Comparison of ENCODE assay signal across 8 cellular contexts in the genomic region with DNA sequence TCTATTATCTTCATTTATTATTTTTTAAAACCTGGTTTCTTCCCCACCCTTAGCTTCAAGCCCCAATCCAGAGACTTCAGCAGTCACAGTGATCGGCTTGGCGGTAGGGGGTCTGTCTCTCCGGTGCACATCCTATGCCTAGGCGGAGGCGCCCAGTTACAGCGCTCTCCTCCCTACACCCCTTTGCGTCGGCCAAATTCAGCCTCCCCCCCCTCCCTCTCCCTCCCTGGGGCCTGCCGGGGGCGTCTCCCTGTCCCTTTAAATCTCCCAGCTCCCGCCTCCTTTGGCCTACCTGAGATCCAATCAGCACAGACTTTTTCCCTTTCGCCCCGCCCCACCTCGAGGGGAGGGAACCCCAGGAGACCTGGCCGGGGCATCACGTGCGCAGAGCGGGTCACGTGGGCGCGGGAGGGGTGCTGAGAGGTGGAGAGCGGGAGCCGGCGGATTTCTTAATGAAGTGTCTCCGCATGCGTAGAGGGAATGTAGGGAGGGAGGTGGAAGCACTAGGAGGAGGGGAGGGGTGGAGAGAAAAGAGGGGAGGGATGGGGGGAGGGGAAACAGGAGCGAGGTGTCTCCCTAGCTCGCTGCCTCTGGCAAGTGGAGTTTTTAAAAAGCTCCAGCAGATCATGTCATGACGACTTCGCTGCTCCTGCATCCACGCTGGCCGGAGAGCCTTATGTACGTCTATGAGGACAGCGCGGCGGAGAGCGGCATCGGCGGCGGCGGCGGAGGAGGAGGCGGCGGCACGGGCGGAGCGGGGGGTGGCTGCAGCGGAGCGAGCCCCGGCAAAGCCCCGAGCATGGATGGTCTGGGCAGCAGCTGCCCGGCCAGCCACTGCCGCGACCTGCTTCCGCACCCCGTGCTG. TPM values are rescaled to one million over a fixed set of nuclear protein-coding genes. Genes with fewer than 3 reads are reported as not detected.
A peak's percentile ranks its signal among the peaks of the same experiment; 100 is the strongest.
DNase-seq lines count a peak whose midpoint lies in the region; ATAC-seq, FAIRE-seq and TF ChIP-seq lines count a peak whose summit lies in the region.

A gene with protein sequence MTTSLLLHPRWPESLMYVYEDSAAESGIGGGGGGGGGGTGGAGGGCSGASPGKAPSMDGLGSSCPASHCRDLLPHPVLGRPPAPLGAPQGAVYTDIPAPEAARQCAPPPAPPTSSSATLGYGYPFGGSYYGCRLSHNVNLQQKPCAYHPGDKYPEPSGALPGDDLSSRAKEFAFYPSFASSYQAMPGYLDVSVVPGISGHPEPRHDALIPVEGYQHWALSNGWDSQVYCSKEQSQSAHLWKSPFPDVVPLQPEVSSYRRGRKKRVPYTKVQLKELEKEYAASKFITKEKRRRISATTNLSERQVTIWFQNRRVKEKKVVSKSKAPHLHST (plus strand): TSS at position 556 of the 865 bp plus-strand sequence. CDS start 76 bp downstream, at position 632.

- no peaks in the 10 kb centered on the region for H3K36me3 ChIP-seq in SK-N-SH (replicated peaks in 1 of 2; ENCODE audit: control insufficient read depth in 1 of 2, insufficient read depth in 2 of 2, low read length in 1 of 2)
- no peaks in the 10 kb centered on the region for H3K36me3 ChIP-seq in small intestine (ENCODE audit: control insufficient read depth in 2 of 2, insufficient read depth in 2 of 2, low read length in 2 of 2)

- CTCF ChIA-PET in Calu3 (lab: Charles Lee) (interaction anchor here (0.6 kb wide), 3 partner anchors 12 to 107 kb away, joined by 3 to 4 read pairs (median 3); no protein-coding TSS in a partner anchor), SK-N-SH (lab: Yijun Ruan, JAX) (interaction anchor here (0.8 to 4.9 kb wide), 9 partner anchors 13 to 465 kb away, joined by 3 to 16 read pairs (median 4); no protein-coding TSS in a partner anchor)

- H3K9me2 ChIP-seq in SK-N-SH: no peaks in the 10 kb centered on the region

- no peak for TF ChIP-seq CTCF in Calu3 (IDR thresholded peaks at IDR 0.05; ENCODE audit: unreplicated experiment)
- no peak for TF ChIP-seq CTCF in SK-N-SH (IDR thresholded peaks at IDR 0.05)
- TF ChIP-seq CTCF in foreskin fibroblast (IDR thresholded peaks at IDR 0.05; ENCODE audit: low read depth, low read length): no peak

- no peaks in the 10 kb centered on the region for H3K4me1 Mint-ChIP-seq in Calu3 (ENCODE audit: low read depth, unreplicated experiment)

- no peaks in the 10 kb centered on the region; a peak in 1 of 4 replicates for H3K4me1 ChIP-seq in SK-N-SH (ENCODE audit: control insufficient read depth in 1 of 2, insufficient read depth in 2 of 2, low read depth in 1 of 2, low read length in 1 of 2)
- no peaks in the 10 kb centered on the region for H3K4me1 ChIP-seq in small intestine (ENCODE audit: control insufficient read depth in 2 of 2, insufficient read depth in 1 of 2, low read depth in 1 of 2, low read length in 1 of 2)

- no peak within 1 kb of the TSS for H3K27ac ChIP-seq in SK-N-SH (ENCODE audit: low read depth in 2 of 2, low read length in 1 of 2)
- no peak within 1 kb of the TSS for H3K27ac ChIP-seq in small intestine (ENCODE audit: low read depth in 1 of 2, low read length in 1 of 2)

- H3K4me3 ChIP-seq in SK-N-SH (ENCODE audit: low read depth in 2 of 2, low read length in 1 of 2): no peak within 1 kb of the TSS; a peak in 1 of 4 replicates
- no peak within 1 kb of the TSS for H3K4me3 ChIP-seq in foreskin fibroblast (ENCODE audit: low read depth in 1 of 2, low read length in 2 of 2)
- H3K4me3 ChIP-seq in small intestine (ENCODE audit: low read depth in 1 of 2, low read length in 2 of 2): no peak within 1 kb of the TSS

- intact Hi-C loops in Calu3 (cut with micrococcal nuclease; ENCODE audit: unreplicated experiment): no loop called here

- TF ChIP-seq EP300 in Ishikawa (IDR thresholded peaks at IDR 0.05; ENCODE audit: borderline replicate concordance) (no peak), SK-N-SH (IDR thresholded peaks at IDR 0.05; ENCODE audit: borderline replicate concordance in 1 of 2, low read depth in 1 of 2, low read length in 1 of 2) (no peak)

- H3K4me2 ChIP-seq in SK-N-SH: no peak within 1 kb of the TSS

- H3K27ac Mint-ChIP-seq in Calu3 (ENCODE audit: unreplicated experiment): no peak within 1 kb of the TSS

- H3F3A ChIP-seq in SK-N-SH (replicated peaks; ENCODE audit: insufficient read depth): no peaks in the 10 kb centered on the region

- peak; percentile 67 for DNase-seq in Calu3
- peak; percentile 86 for DNase-seq in SK-N-SH
- DNase-seq in foreskin fibroblast: peak; percentile 92 to 96
- DNase-seq in small intestine: peak; percentile 41
- no peak for DNase-seq in dermis blood vessel endothelial cell
- no peak for DNase-seq in middle frontal gyrus (ENCODE audit: extremely low spot score, low spot score)

- ATAC-seq in GM18517 (IDR thresholded peaks at IDR 0.05; ENCODE audit: unreplicated experiment): no peak

- no peaks in the 10 kb centered on the region for H3K79me2 ChIP-seq in SK-N-SH (ENCODE audit: insufficient read depth)

- no peak for FAIRE-seq in small intestine (lab: Jason Lieb, UNC)

- peak within 1 kb of the TSS; percentile 33 for H3K4me3 Mint-ChIP-seq in Calu3 (ENCODE audit: low read depth, unreplicated experiment)

- H3K9me3 ChIP-seq in SK-N-SH: no peaks in the 10 kb centered on the region
- no peaks in the 10 kb centered on the region for H3K9me3 ChIP-seq in small intestine (ENCODE audit: control insufficient read depth, low read depth)

- no peaks in the 10 kb centered on the region for H3K9me3 Mint-ChIP-seq in Calu3 (ENCODE audit: low read depth, unreplicated experiment)

- no peaks in the 10 kb centered on the region for H3K36me3 Mint-ChIP-seq in Calu3 (ENCODE audit: insufficient read depth, unreplicated experiment)

- TF ChIP-seq RAD21 in Ishikawa (IDR thresholded peaks at IDR 0.05; ENCODE audit: low read depth) (no peak), SK-N-SH (IDR thresholded peaks at IDR 0.05; ENCODE audit: low read length) (no peak)

- no peak within 1 kb of the TSS for H2AFZ ChIP-seq in SK-N-SH (ENCODE audit: low read depth)

- no peaks in the 10 kb centered on the region for H4K20me1 ChIP-seq in SK-N-SH (ENCODE audit: insufficient read depth)

- no TSS peak for BruUV-seq in Calu3 (replicated peaks; lab: Mats Ljungman, UMichigan)

- POLR2A ChIA-PET in SK-N-SH (lab: Yijun Ruan, JAX): no interaction called here

- peaks cover 97% of the 10 kb centered on the region for H3K27me3 Mint-ChIP-seq in Calu3 (ENCODE audit: unreplicated experiment)

- no peak within 1 kb of the TSS for H3K9ac ChIP-seq in SK-N-SH

- 6% methylated on average over 41 of the region's 56 CpGs for WGBS in SK-N-SH (ENCODE audit: low lambda C conversion rate)
- WGBS in small intestine, 3 donors: 7 to 15% (median 11%) methylated on average over 43 to 56 of the region's 56 CpGs

- H3K27me3 ChIP-seq in SK-N-SH (ENCODE audit: insufficient read depth): peaks cover 98% of the 10 kb centered on the region
- H3K27me3 ChIP-seq in small intestine (ENCODE audit: control insufficient read depth in 2 of 2, insufficient read depth in 2 of 2, low read length in 2 of 2): peaks cover 10 to 56% of the 10 kb centered on the region in 2 donors

TF ChIP-seq in SK-N-SH, 30 proteins besides CTCF, POLR2A, EP300 and RAD21 (continues in another document):
- no peak for TF ChIP-seq POLR2AphosphoS5 (IDR thresholded peaks at IDR 0.05; ENCODE audit: low read depth, low read length)
- TF ChIP-seq SMC3 (IDR thresholded peaks at IDR 0.05; ENCODE audit: low read depth, low read length): no peak
- TF ChIP-seq TEAD4 (IDR thresholded peaks at IDR 0.05; ENCODE audit: borderline replicate concordance, insufficient read depth): no peak
- TF ChIP-seq CHD2 (IDR thresholded peaks at IDR 0.05; ENCODE audit: low read length, partially characterized antibody): no peak
- no peak for TF ChIP-seq REST (IDR thresholded peaks at IDR 0.05; ENCODE audit: low read depth, low read length)
- TF ChIP-seq, protein P1, sequence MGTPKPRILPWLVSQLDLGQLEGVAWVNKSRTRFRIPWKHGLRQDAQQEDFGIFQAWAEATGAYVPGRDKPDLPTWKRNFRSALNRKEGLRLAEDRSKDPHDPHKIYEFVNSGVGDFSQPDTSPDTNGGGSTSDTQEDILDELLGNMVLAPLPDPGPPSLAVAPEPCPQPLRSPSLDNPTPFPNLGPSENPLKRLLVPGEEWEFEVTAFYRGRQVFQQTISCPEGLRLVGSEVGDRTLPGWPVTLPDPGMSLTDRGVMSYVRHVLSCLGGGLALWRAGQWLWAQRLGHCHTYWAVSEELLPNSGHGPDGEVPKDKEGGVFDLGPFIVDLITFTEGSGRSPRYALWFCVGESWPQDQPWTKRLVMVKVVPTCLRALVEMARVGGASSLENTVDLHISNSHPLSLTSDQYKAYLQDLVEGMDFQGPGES (IDR thresholded peaks at IDR 0.05; ENCODE audit: low read depth, low read length): no peak
- no peak for TF ChIP-seq ELF1 (IDR thresholded peaks at IDR 0.05)
- TF ChIP-seq GATA2 (CRISPR knock-in tag; IDR thresholded peaks at IDR 0.05): no peak
- TF ChIP-seq EZH2phosphoT487 (IDR thresholded peaks at IDR 0.05; ENCODE audit: borderline replicate concordance, low read depth): peak; percentile 73

RNA-seq across cellular contexts. Expression of the gene that starts here (rescaled TPM):
- total RNA-seq in Calu3 (2022): not detected in 2 replicates
- polyA plus RNA-seq in SK-N-SH (2012; rRNA removed): not detected in 2 replicates
- polyA plus RNA-seq in SK-N-SH (2012; cell fraction: cytosol; rRNA removed): not detected in 2 replicates
- not detected in 2 replicates for polyA plus RNA-seq in SK-N-SH (2012; cell fraction: nucleus; rRNA removed)
- not detected for polyA plus RNA-seq in small intestine
- not detected in 2 replicates for total RNA-seq in dermis blood vessel endothelial cell

Comparison
In these comparisons a context has a peak if more than half of its experiments do, and no peak if none do; other contexts are left out.
1. Peak in DNase-seq in Calu3; RNA of the gene not detected or under 1 TPM.
2. Peak in DNase-seq in SK-N-SH; RNA of the gene not detected or under 1 TPM.
3. Peak in DNase-seq in small intestine; RNA of the gene not detected or under 1 TPM.
4. DNase-seq: peak in foreskin fibroblast (2 of 2); none in dermis blood vessel endothelial cell (single experiment) and middle frontal gyrus (single experiment).